8 cellular contexts compared by ENCODE assay signal in the genomic region with DNA sequence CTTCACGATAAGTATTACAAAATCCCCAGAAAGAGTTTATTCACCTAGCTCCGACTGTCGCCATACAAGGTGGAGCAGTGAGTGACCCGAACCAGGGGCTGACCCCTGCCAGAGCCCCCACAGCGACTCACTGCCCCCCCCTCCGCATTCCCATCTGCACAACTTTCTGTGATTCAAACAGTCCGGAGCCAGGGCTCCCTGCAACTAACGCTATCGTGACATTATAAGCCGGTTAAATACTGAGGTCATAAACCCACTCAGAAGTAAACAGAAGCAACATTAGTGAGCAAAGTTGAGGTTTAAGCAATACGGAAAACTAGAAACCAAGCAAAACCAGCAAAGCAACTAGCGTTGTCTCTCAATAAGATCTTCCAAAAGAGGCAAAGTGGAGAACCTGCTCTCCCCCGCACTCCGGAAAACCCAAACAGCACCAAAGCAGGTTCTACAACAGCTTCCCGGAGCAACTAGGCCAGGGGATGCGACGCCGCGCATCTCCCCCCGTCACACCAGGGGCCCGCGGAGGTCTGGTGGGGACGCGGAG. TPM values are rescaled to one million over a fixed set of nuclear protein-coding genes. Genes with fewer than 3 reads are reported as not detected.
A peak's percentile ranks its signal among the peaks of the same experiment; 100 is the strongest.
DNase-seq lines count a peak whose midpoint lies in the region; ATAC-seq and TF ChIP-seq lines count a peak whose summit lies in the region.

No MANE protein-coding gene starts in this region.

- H3K4me1 ChIP-seq in A673 (ENCODE audit: insufficient read depth, low read length, poor library complexity, severe bottlenecking): no peaks in the 10 kb centered on the region
- peaks cover 6 to 10% of the 10 kb centered on the region in 2 donors for H3K4me1 ChIP-seq in esophagus (ENCODE audit: control insufficient read depth in 2 of 2, insufficient read depth in 2 of 2, low read length in 1 of 2)

- WGBS in esophagus, 2 donors: 0% methylated on average over 24 of the region's 24 CpGs

- H3K9me3 Mint-ChIP-seq in T-cell: no peaks in the 10 kb centered on the region
- peaks cover 3% of the 10 kb centered on the region for H3K9me3 Mint-ChIP-seq in nephron progenitor cell

- no peaks in the 10 kb centered on the region for H3K27me3 Mint-ChIP-seq in T-cell
- peaks cover 3% of the 10 kb centered on the region for H3K27me3 Mint-ChIP-seq in nephron progenitor cell (ENCODE audit: low read depth, poor library complexity)

- CTCF ChIA-PET in A673 (lab: Charles Lee) (interaction anchor here (0.6 to 0.8 kb wide), 2 partner anchors 15 to 54 kb away, joined by 3 to 11 read pairs; no protein-coding TSS in a partner anchor), T-cell (lab: Charles Lee) (interaction anchor here in 1 of 2 donors (0.7 to 2.2 kb wide), 2 partner anchors 44 to 54 kb away, joined by 5 to 17 read pairs; no protein-coding TSS in a partner anchor)

- H3K4me1 Mint-ChIP-seq in T-cell: peaks cover 36 to 45% (median 43%) of the 10 kb centered on the region in 3 donors
- peaks cover 44% of the 10 kb centered on the region for H3K4me1 Mint-ChIP-seq in nephron progenitor cell

- peak overlapping the region; percentile 88 to 97 (median 93) for H3K4me3 Mint-ChIP-seq in T-cell
- peak overlapping the region; percentile 94 for H3K4me3 Mint-ChIP-seq in nephron progenitor cell

- POLR2A ChIA-PET in A673 (lab: Charles Lee; ENCODE audit: low non-redundant PET) (no interaction called here), T-cell (lab: Charles Lee) (no interaction called here)

- DNase-seq in A673 (ENCODE audit: low spot score) (peak; percentile 14), T-cell (peak in 21 of 34 experiments; percentile 5 to 49 (median 24)), nephron progenitor cell (peak; percentile 47)

- H3K36me3 Mint-ChIP-seq in T-cell (no peaks in the 10 kb centered on the region), nephron progenitor cell (ENCODE audit: low read depth) (peaks cover 12% of the 10 kb centered on the region)

- BruUV-seq in A673 (replicated peaks; lab: Mats Ljungman, UMichigan): no TSS peak

- TF ChIP-seq CTCF in A673 (conservative IDR thresholded peaks at IDR 0.05; ENCODE audit: low read depth, low read length) (no peak), nephron progenitor cell (IDR thresholded peaks at IDR 0.05) (no peak)

- H3K4me3 ChIP-seq in A673 (ENCODE audit: low read depth, low read length, poor library complexity, severe bottlenecking) (peak overlapping the region; percentile 69), esophagus (ENCODE audit: low read depth in 1 of 2, low read length in 2 of 2) (peak overlapping the region; percentile 87 to 92)

- peak; percentile 10 for ATAC-seq in GM21825 (IDR thresholded peaks at IDR 0.05; ENCODE audit: unreplicated experiment)
- peak; percentile 42 to 49 (median 48) for ATAC-seq in T-cell (replicated peaks in 1 of 4)
- ATAC-seq in HG03432 (IDR thresholded peaks at IDR 0.05; ENCODE audit: unreplicated experiment): no peak
- no peak for ATAC-seq in HG02981 (IDR thresholded peaks at IDR 0.05; ENCODE audit: unreplicated experiment)
- no peak for ATAC-seq in GM19463 (IDR thresholded peaks at IDR 0.05; ENCODE audit: unreplicated experiment)

- peak overlapping the region; percentile 76 to 84 for H3K27ac Mint-ChIP-seq in T-cell
- peak overlapping the region; percentile 96 for H3K27ac Mint-ChIP-seq in nephron progenitor cell

- intact Hi-C loops in A673 (cut with micrococcal nuclease; ENCODE audit: unreplicated experiment): loop anchor here (5.0 kb wide), 1 partner anchor 53 kb away; no protein-coding TSS in a partner anchor

- H3K27me3 ChIP-seq in A673 (replicated peaks; ENCODE audit: insufficient read depth, low read depth, low read length, poor library complexity): no peaks in the 10 kb centered on the region
- H3K27me3 ChIP-seq in esophagus (ENCODE audit: control insufficient read depth in 1 of 2, insufficient read depth in 2 of 2, low read length in 2 of 2): no peaks in the 10 kb centered on the region

- H3K27ac ChIP-seq in A673 (ENCODE audit: low read depth, low read length, poor library complexity, severe bottlenecking): peak overlapping the region; percentile 70
- peak overlapping the region; percentile 77 to 84 for H3K27ac ChIP-seq in esophagus (ENCODE audit: low read depth in 2 of 2, low read length in 1 of 2)

- no peaks in the 10 kb centered on the region for H3K36me3 ChIP-seq in A673 (ENCODE audit: insufficient read depth, low read length, poor library complexity, severe bottlenecking)
- no peaks in the 10 kb centered on the region for H3K36me3 ChIP-seq in esophagus (ENCODE audit: control insufficient read depth in 2 of 2, insufficient read depth in 2 of 2, low read length in 1 of 2)

- H3K9me3 ChIP-seq in A673 (ENCODE audit: low read depth, low read length, poor library complexity, severe bottlenecking): no peaks in the 10 kb centered on the region
- H3K9me3 ChIP-seq in esophagus (ENCODE audit: control insufficient read depth in 2 of 2, insufficient read depth in 1 of 2, low read depth in 1 of 2, low read length in 1 of 2): no peaks in the 10 kb centered on the region

RNA-seq across cellular contexts. Expression of gene SCAP, which starts 0.6 kb away (rescaled TPM):
- total RNA-seq in A673 (2021) (43.4 and 48.2 TPM in 2 replicates), T-cell (100 to 1,000 TPM in 2 of 5 donors, 10 to 100 TPM in 3; 86.6 to 108 (median 95.3) TPM)
- polyA plus RNA-seq in esophagus: 10 to 100 TPM; 36.4 to 50.2 TPM

RNA-seq across cellular contexts. Expression of gene ELP6, which starts 38.4 kb away (rescaled TPM):
- total RNA-seq in A673 (2021) (46.2 and 53.5 TPM in 2 replicates), T-cell (10 to 100 TPM; 22.3 to 31.4 (median 27.2) TPM)
- polyA plus RNA-seq in esophagus: 10 to 100 TPM; 18.9 to 24.7 TPM

Comparison
In these comparisons a context has a peak if more than half of its experiments do, and no peak if none do; other contexts are left out.
1. ATAC-seq: peak in GM21825 (single experiment) and T-cell (4 of 4); none in HG03432 (single experiment), HG02981 (single experiment) and GM19463 (single experiment).
2. Peak in every context shown above with its lines, with median percentiles within 50 percentile points of each other: DNase-seq.